In genomic region chr4:7145291-7145934, GRCh38 we compare ENCODE assay signal across 22 cellular contexts. TPM values are rescaled to one million over a fixed set of nuclear protein-coding genes. Genes with fewer than 3 reads are reported as not detected.
DNase-seq lines count a peak whose midpoint lies in the region; ATAC-seq and TF ChIP-seq lines count a peak whose summit lies in the region.
"Had no signal": no experiment of that assay in that cellular context is flagged by ENCODE, and none has a peak within 500 bp of the region (broad histone marks: within the 10 kb centered on the region; RNA-seq: fewer than 3 reads in every experiment).

No MANE protein-coding gene starts in this region.

- no peak overlapping the region for H3K56ac ChIP-seq in H9 (ENCODE audit: insufficient read length, low read depth, low read length)

- no peak overlapping the region for H2AFZ ChIP-seq in neural progenitor cell (replicated peaks)
- no peak overlapping the region for H2AFZ ChIP-seq in H9 (ENCODE audit: low read length)
- H2AFZ ChIP-seq: GM23338 had no signal

- no CpG with 5 or more reads among the region's 14 CpGs for WGBS in H9 (ENCODE audit: extremely low coverage, insufficient read length, low lambda C conversion rate)

- H3K27ac ChIP-seq in HEK293 (ENCODE audit: extremely low read depth, low read depth, low read length) = no peak overlapping the region
- no peak overlapping the region for H3K27ac ChIP-seq in neural progenitor cell
- no peak overlapping the region for H3K27ac ChIP-seq in CD4-positive, alpha-beta memory T cell (ENCODE audit: low read depth, low read length)
- H3K27ac ChIP-seq in H9 (ENCODE audit: insufficient read length, low read depth, low read length) = no peak overlapping the region
- H3K27ac ChIP-seq: A549; BLaER1 treated with 17β-estradiol and CSF1 and Interleukin-3, amounts not matched to agents 10 nM and 100 nM had no signal

- intact Hi-C loops in CD4-positive, alpha-beta memory T cell (cut with micrococcal nuclease) = no loop called here

- no peak overlapping the region for H3K4ac ChIP-seq in H9 (ENCODE audit: low read depth, low read length)

- H2BK12ac ChIP-seq in H9 (ENCODE audit: insufficient read length, low read depth, low read length) = no peak overlapping the region

- H3K27me3 ChIP-seq in neural progenitor cell (no peaks in the 10 kb centered on the region), H9 (ENCODE audit: insufficient read depth, low read length) (no peaks in the 10 kb centered on the region)
- H3K27me3 ChIP-seq in CD4-positive, alpha-beta memory T cell (ENCODE audit: insufficient read depth, low read length) = peaks cover 4% of the 10 kb centered on the region
- H3K27me3 ChIP-seq: BE2C; BLaER1 treated with 17β-estradiol and CSF1 and Interleukin-3, amounts not matched to agents 10 nM and 100 nM had no signal

- ATAC-seq in WTC11 = no peak
- ATAC-seq: GM23338 had no signal

- no peak for TF ChIP-seq CTCF in HEK293 (tag by site-specific recombination; IDR thresholded peaks at IDR 0.05)
- TF ChIP-seq CTCF in WTC11 (IDR thresholded peaks at IDR 0.05) = no peak
- no peak for TF ChIP-seq CTCF in neural progenitor cell (IDR thresholded peaks at IDR 0.05)
- TF ChIP-seq CTCF in H9 (conservative IDR thresholded peaks at IDR 0.05) = no peak

- no peaks in the 10 kb centered on the region for H4K20me1 ChIP-seq in neural progenitor cell (ENCODE audit: low read depth)
- no peaks in the 10 kb centered on the region for H4K20me1 ChIP-seq in H9 (ENCODE audit: control insufficient read depth, insufficient read depth, insufficient read length)
- H4K20me1 ChIP-seq: BLaER1 treated with 17β-estradiol and CSF1 and Interleukin-3, amounts not matched to agents 10 nM and 100 nM had no signal

- H3K9ac ChIP-seq in neural progenitor cell = no peak overlapping the region
- H3K9ac ChIP-seq in H9 (ENCODE audit: extremely low read depth, insufficient read length, low read length) = no peak overlapping the region
- H3K9ac ChIP-seq: BLaER1 treated with 17β-estradiol and CSF1 and Interleukin-3, amounts not matched to agents 10 nM and 100 nM had no signal

- no peaks in the 10 kb centered on the region for H3K9me3 ChIP-seq in HEK293 (ENCODE audit: control insufficient read depth, insufficient read depth, low read depth, low read length)
- no peaks in the 10 kb centered on the region for H3K9me3 ChIP-seq in neural progenitor cell (ENCODE audit: low read depth)
- H3K9me3 ChIP-seq in CD4-positive, alpha-beta memory T cell (ENCODE audit: control insufficient read depth in 1 of 2, low read length in 2 of 2) = no peaks in the 10 kb centered on the region
- H3K9me3 ChIP-seq in H9 (ENCODE audit: control insufficient read depth, low read depth, low read length) = no peaks in the 10 kb centered on the region
- H3K9me3 ChIP-seq: A549; BE2C; BLaER1 treated with 17β-estradiol and CSF1 and Interleukin-3, amounts not matched to agents 10 nM and 100 nM; HAP-1 had no signal

- H3K4me3 ChIP-seq in HEK293 (ENCODE audit: low read depth, low read length) = no peak overlapping the region
- no peak overlapping the region for H3K4me3 ChIP-seq in neural progenitor cell
- no peak overlapping the region for H3K4me3 ChIP-seq in CD4-positive, alpha-beta memory T cell (ENCODE audit: low read length in 2 of 2)
- H3K4me3 ChIP-seq: A549; BLaER1 treated with 17β-estradiol and CSF1 and Interleukin-3, amounts not matched to agents 10 nM and 100 nM; GM23338; HAP-1 had no signal

- no peak overlapping the region for H3K14ac ChIP-seq in H9 (ENCODE audit: insufficient read depth, low read length)

- H3K79me2 ChIP-seq in neural progenitor cell (ENCODE audit: low read depth) = no peaks in the 10 kb centered on the region
- no peaks in the 10 kb centered on the region for H3K79me2 ChIP-seq in H9 (ENCODE audit: insufficient read depth, low read length)

- no peaks in the 10 kb centered on the region for H3K79me1 ChIP-seq in H9 (ENCODE audit: insufficient read depth, low read depth, low read length, poor library complexity, severe bottlenecking)

- H4K5ac ChIP-seq in H9 (ENCODE audit: insufficient read length, low read depth, low read length) = no peak overlapping the region

- no peak overlapping the region for H2BK120ac ChIP-seq in H9 (ENCODE audit: low read depth, low read length, poor library complexity, severe bottlenecking)

- H3K9me3 Mint-ChIP-seq in WTC11 (no peaks in the 10 kb centered on the region), neural progenitor cell (no peaks in the 10 kb centered on the region), H9 (no peaks in the 10 kb centered on the region)
- H3K9me3 Mint-ChIP-seq in CD4-positive, alpha-beta memory T cell = no peaks in the 10 kb centered on the region
- H3K9me3 Mint-ChIP-seq: CD4-positive, alpha-beta T cell; GM23338 had no signal

- H3K23ac ChIP-seq in H9 (ENCODE audit: insufficient read length, low read depth, low read length) = no peak overlapping the region

- H4K91ac ChIP-seq in H9 (ENCODE audit: insufficient read length, low read depth, low read length) = no peak overlapping the region

- peaks cover 10% of the 10 kb centered on the region for H3F3A ChIP-seq in neural progenitor cell (ENCODE audit: low read depth)

- no peak overlapping the region for H3K18ac ChIP-seq in H9 (ENCODE audit: insufficient read length, low read depth, low read length)

- H2BK5ac ChIP-seq in H9 (ENCODE audit: insufficient read length, low read length) = no peak overlapping the region

- no peaks in the 10 kb centered on the region for H3K23me2 ChIP-seq in H9 (ENCODE audit: insufficient read length, low read depth, low read length, poor library complexity, severe bottlenecking)

- no peak overlapping the region for H4K8ac ChIP-seq in H9 (replicated peaks; ENCODE audit: insufficient read length, low read depth, low read length)

- H3K4me1 ChIP-seq in HEK293 (ENCODE audit: control insufficient read depth, insufficient read depth, low read length) (no peaks in the 10 kb centered on the region), neural progenitor cell (peaks cover 4% of the 10 kb centered on the region), H9 (ENCODE audit: insufficient read depth, low read length) (no peaks in the 10 kb centered on the region)
- H3K4me1 ChIP-seq in CD4-positive, alpha-beta memory T cell (ENCODE audit: insufficient read depth, low read length) = no peaks in the 10 kb centered on the region
- H3K4me1 ChIP-seq: A549, BE2C, HAP-1 had no signal

- H3K27me3 Mint-ChIP-seq in WTC11 (ENCODE audit: low read depth) = no peaks in the 10 kb centered on the region
- H3K27me3 Mint-ChIP-seq in neural progenitor cell (ENCODE audit: insufficient read depth, low read depth) = peaks cover 3% of the 10 kb centered on the region
- H3K27me3 Mint-ChIP-seq in CD4-positive, alpha-beta memory T cell = peaks cover 12 to 19% of the 10 kb centered on the region in 2 donors
- no peaks in the 10 kb centered on the region; the same call in 1 of the 2 replicates for H3K27me3 Mint-ChIP-seq in H9 (ENCODE audit: low read depth)

- H3K4me3 Mint-ChIP-seq in WTC11 (no peak overlapping the region), neural progenitor cell (no peak overlapping the region), H9 (no peak overlapping the region)
- H3K4me3 Mint-ChIP-seq in CD4-positive, alpha-beta memory T cell = no peak overlapping the region
- H3K4me3 Mint-ChIP-seq: CD14-positive monocyte; CD4-positive, alpha-beta T cell; GM23338 had no signal

- H2AK5ac ChIP-seq in H9 (ENCODE audit: insufficient read length, low read length) = no peak overlapping the region

- POLR2A ChIA-PET in HEK293 (lab: Yijun Ruan, JAX) = no interaction called here
- POLR2A ChIA-PET in WTC11 (lab: Charles Lee) = no interaction called here
- POLR2A ChIA-PET in CD4-positive, alpha-beta memory T cell (lab: Charles Lee; ENCODE audit: partially characterized antibody) = no interaction called here

- H3K36me3 Mint-ChIP-seq in WTC11 (no peaks in the 10 kb centered on the region), neural progenitor cell (no peaks in the 10 kb centered on the region), H9 (ENCODE audit: insufficient read depth in 1 of 3, low read depth in 3 of 3) (no peaks in the 10 kb centered on the region)
- no peaks in the 10 kb centered on the region for H3K36me3 Mint-ChIP-seq in CD4-positive, alpha-beta memory T cell
- H3K36me3 Mint-ChIP-seq: CD14-positive monocyte had no signal

- H2BK15ac ChIP-seq in H9 (ENCODE audit: low read depth, low read length) = no peak overlapping the region

- H3K4me1 Mint-ChIP-seq in WTC11 (no peaks in the 10 kb centered on the region), neural progenitor cell (peaks cover 30% of the 10 kb centered on the region), H9 (peaks cover 0 to 5% of the 10 kb centered on the region in 2 experiments; a peak in 1 of 4 replicates)
- peaks cover 0 to 4% (median 0%) of the 10 kb centered on the region in 4 donors for H3K4me1 Mint-ChIP-seq in CD4-positive, alpha-beta memory T cell
- H3K4me1 Mint-ChIP-seq: CD14-positive monocyte, GM23338 had no signal

- no peak for DNase-seq in WTC11 (ENCODE audit: low spot score)
- no peak for DNase-seq in neural progenitor cell (ENCODE audit: low spot score)
- no peak for DNase-seq in CD4-positive, alpha-beta memory T cell
- no peak for DNase-seq in H9
- DNase-seq in effector CD4-positive, alpha-beta T cell = no peak
- DNase-seq: 8988T; ACHN; AML-193; BE2C; Calu3; CD4-positive, alpha-beta T cell; COR-L47; DMS53; DMS79 treated with DMSO at 0.1 percent for 48 hours; GF-D8 had no signal

- H3K27ac Mint-ChIP-seq in WTC11 = 0 out of 2 replicates have a peak overlapping the region, but pooled peaks have one; percentile 57
- H3K27ac Mint-ChIP-seq in neural progenitor cell = peak overlapping the region; percentile 72
- H3K27ac Mint-ChIP-seq in CD4-positive, alpha-beta memory T cell = no peak overlapping the region
- no peak overlapping the region; a peak in 1 of 7 replicates for H3K27ac Mint-ChIP-seq in H9
- H3K27ac Mint-ChIP-seq: CD14-positive monocyte; CD4-positive, alpha-beta T cell; GM23338 had no signal

- no peak overlapping the region for H3K4me2 ChIP-seq in neural progenitor cell
- H3K4me2 ChIP-seq in H9 (ENCODE audit: insufficient read depth, insufficient read length, low read length) = no peak overlapping the region
- H3K4me2 ChIP-seq: A549; BLaER1 treated with 17β-estradiol and CSF1 and Interleukin-3, amounts not matched to agents 10 nM and 100 nM; GM23338 had no signal

- no peak overlapping the region for H2BK20ac ChIP-seq in H9 (ENCODE audit: low read depth, low read length, poor library complexity, severe bottlenecking)

- CTCF ChIA-PET in HEK293 (lab: Yijun Ruan, JAX) = interaction anchor here (0.6 kb wide), 1 partner anchor 51 kb away, joined by 4 read pairs; no protein-coding TSS in a partner anchor
- CTCF ChIA-PET in WTC11 (lab: Charles Lee) = no interaction called here
- CTCF ChIA-PET in CD4-positive, alpha-beta memory T cell (lab: Charles Lee; ENCODE audit: partially characterized antibody) = no interaction called here

- H3K36me3 ChIP-seq in HEK293 (ENCODE audit: control insufficient read depth in 2 of 2, insufficient read depth in 1 of 2, low read length in 2 of 2) (no peaks in the 10 kb centered on the region), neural progenitor cell (no peaks in the 10 kb centered on the region)
- no peaks in the 10 kb centered on the region for H3K36me3 ChIP-seq in CD4-positive, alpha-beta memory T cell (ENCODE audit: insufficient read depth, low read length)
- H3K36me3 ChIP-seq: BE2C; BLaER1 treated with 17β-estradiol and CSF1 and Interleukin-3, amounts not matched to agents 10 nM and 100 nM; HAP-1 had no signal

- H3T11ph ChIP-seq in H9 (ENCODE audit: low read length) = no peak overlapping the region

RNA-seq across cellular contexts. Expression of gene SORCS2, which starts 46.9 kb away (rescaled TPM):
- total RNA-seq in WTC11 (2021) (5.5 to 9.1 TPM (median 6.6 TPM) in 3 replicates), neural progenitor cell (ENCODE audit: low replicate concordance) (5.2 and 12.9 TPM in 2 replicates), H9 (2021) (0.57 and 0.72 TPM in 2 replicates)
- not detected for total RNA-seq in CD4-positive, alpha-beta memory T cell
- polyA plus RNA-seq in CD4-positive, alpha-beta memory T cell = not detected
- total RNA-seq: Calu3; CD4-positive, alpha-beta T cell; G401 had no signal

Comparison
In these comparisons a context has a peak if more than half of its experiments do, and no peak if none do; other contexts are left out.
1. H3K27ac Mint-ChIP-seq: peak in WTC11 (single experiment) and neural progenitor cell (single experiment); none in CD4-positive, alpha-beta memory T cell (0 of 7) and H9 (0 of 3).